8 cellular contexts compared by ENCODE assay signal in genomic region chr22:20132686-20133246, GRCh38. TPM values are rescaled to one million over a fixed set of nuclear protein-coding genes. Genes with fewer than 3 reads are reported as not detected.
A peak's percentile ranks its signal among the peaks of the same experiment; 100 is the strongest.
DNase-seq lines count a peak whose midpoint lies in the region; ATAC-seq and TF ChIP-seq lines count a peak whose summit lies in the region.
"Had no signal": no experiment of that assay in that cellular context is flagged by ENCODE, and none has a peak within 500 bp of the region (broad histone marks: within the 10 kb centered on the region; RNA-seq: fewer than 3 reads in every experiment).

No MANE protein-coding gene starts in this region.

- H3K9me3 ChIP-seq in iPS-20b (ENCODE audit: insufficient read depth, low read depth, low read length), result no peaks in the 10 kb centered on the region

- peak overlapping the region; percentile 41; the same call in 1 of the 2 replicates for H3K9ac ChIP-seq in iPS-20b (ENCODE audit: low read depth, low read length)

- no peak for TF ChIP-seq CTCF in HFF-Myc (IDR thresholded peaks at IDR 0.05; ENCODE audit: low read depth, low read length, missing control alignments)

- H3K9me3 Mint-ChIP-seq in activated T-helper 1 cell treated with anti-CD3 and anti-CD28 coated beads, Interleukin-12 subunit alpha, Interleukin-12 subunit beta, Interleukin-2, Interleukin-4 antibody, amounts not matched to agents 30 ng/mL and 10 ng/mL and 1 ng/mL, durations not matched to agents 14 hours and 24 hours and 36 hours, result no peaks in the 10 kb centered on the region
- H3K9me3 Mint-ChIP-seq in stimulated activated naive B cell treated with anti-CD40 and anti-IgM and Interleukin-4, amounts not matched to agents 10 μg/mL and 1 μg/mL and 100 μg/mL, for 72 hours, result no peaks in the 10 kb centered on the region

- H3K36me3 ChIP-seq in iPS-20b (ENCODE audit: insufficient read depth, low read depth, low read length), result peaks cover 7% of the 10 kb centered on the region; the same call in 1 of the 2 replicates

- no peaks in the 10 kb centered on the region; the same call in 1 of the 2 replicates for H3K27me3 ChIP-seq in iPS-20b (ENCODE audit: insufficient read depth, low read length)

- H3K4me1 Mint-ChIP-seq in activated T-helper 1 cell treated with anti-CD3 and anti-CD28 coated beads, Interleukin-12 subunit alpha, Interleukin-12 subunit beta, Interleukin-2, Interleukin-4 antibody, amounts not matched to agents 30 ng/mL and 10 ng/mL and 1 ng/mL, durations not matched to agents 14 hours and 24 hours and 36 hours (ENCODE audit: low read depth), result peaks cover 10% of the 10 kb centered on the region
- peaks cover 26 to 61% of the 10 kb centered on the region in 2 donors for H3K4me1 Mint-ChIP-seq in stimulated activated naive B cell treated with anti-CD40 and anti-IgM and Interleukin-4, amounts not matched to agents 10 μg/mL and 1 μg/mL and 100 μg/mL, for 72 hours

- H3K27me3 Mint-ChIP-seq in activated T-helper 1 cell treated with anti-CD3 and anti-CD28 coated beads, Interleukin-12 subunit alpha, Interleukin-12 subunit beta, Interleukin-2, Interleukin-4 antibody, amounts not matched to agents 30 ng/mL and 10 ng/mL and 1 ng/mL, durations not matched to agents 14 hours and 24 hours and 36 hours (ENCODE audit: insufficient read depth), result no peaks in the 10 kb centered on the region
- H3K27me3 Mint-ChIP-seq in stimulated activated naive B cell treated with anti-CD40 and anti-IgM and Interleukin-4, amounts not matched to agents 10 μg/mL and 1 μg/mL and 100 μg/mL, for 72 hours, result no peaks in the 10 kb centered on the region

- H3K4me1 ChIP-seq in iPS-20b (ENCODE audit: insufficient read depth, low read length), result no peaks in the 10 kb centered on the region

- peak overlapping the region; percentile 78 for H3K4me3 ChIP-seq in HFF-Myc (replicated peaks; ENCODE audit: low read depth, low read length)
- H3K4me3 ChIP-seq in iPS-20b (ENCODE audit: low read length), result peak overlapping the region; percentile 67

- H3K27ac Mint-ChIP-seq in activated T-helper 1 cell treated with anti-CD3 and anti-CD28 coated beads, Interleukin-12 subunit alpha, Interleukin-12 subunit beta, Interleukin-2, Interleukin-4 antibody, amounts not matched to agents 30 ng/mL and 10 ng/mL and 1 ng/mL, durations not matched to agents 14 hours and 24 hours and 36 hours, result peak overlapping the region; percentile 7
- peak overlapping the region; percentile 79 for H3K27ac Mint-ChIP-seq in stimulated activated naive B cell treated with anti-CD40 and anti-IgM and Interleukin-4, amounts not matched to agents 10 μg/mL and 1 μg/mL and 100 μg/mL, for 72 hours

- H3K27ac ChIP-seq in iPS-20b (ENCODE audit: low read length), result no peak overlapping the region

- intact Hi-C loops in activated T-helper 1 cell treated with anti-CD3 and anti-CD28 coated beads, Interleukin-12 subunit alpha, Interleukin-12 subunit beta, Interleukin-2, Interleukin-4 antibody, amounts not matched to agents 30 ng/mL and 10 ng/mL and 1 ng/mL, durations not matched to agents 14 hours and 24 hours and 36 hours (cut with micrococcal nuclease), result no loop called here

- DNase-seq in HFF-Myc (ENCODE audit: extremely low read depth, low read depth), result no peak
- no peak for DNase-seq in activated T-helper 1 cell treated with anti-CD3 and anti-CD28 coated beads, Interleukin-12 subunit alpha, Interleukin-12 subunit beta, Interleukin-2, Interleukin-4 antibody, amounts not matched to agents 30 ng/mL and 10 ng/mL and 1 ng/mL, durations not matched to agents 14 hours and 24 hours and 36 hours (ENCODE audit: low spot score)
- DNase-seq in stimulated activated naive B cell treated with anti-CD40 and anti-IgM and Interleukin-4, amounts not matched to agents 10 μg/mL and 1 μg/mL and 100 μg/mL, for 72 hours, result no peak
- no peak for DNase-seq in stimulated activated CD4-positive, alpha-beta T cell treated with anti-CD3 and anti-CD28 coated beads, Interleukin-4, amount 100 ng/mL, for 24 hours
- DNase-seq in hippocampal formation (lab: John Stamatoyannopoulos, UW), result no peak
- DNase-seq: SIG-M5 had no signal

- ATAC-seq in stimulated activated naive B cell treated with anti-CD40 and anti-IgM and Interleukin-4, amounts not matched to agents 10 μg/mL and 1 μg/mL and 100 μg/mL, for 72 hours (replicated peaks), result no peak
- ATAC-seq in GM18511 (IDR thresholded peaks at IDR 0.05; ENCODE audit: unreplicated experiment), result no peak

- peak overlapping the region; percentile 78 for H3K4me3 Mint-ChIP-seq in activated T-helper 1 cell treated with anti-CD3 and anti-CD28 coated beads, Interleukin-12 subunit alpha, Interleukin-12 subunit beta, Interleukin-2, Interleukin-4 antibody, amounts not matched to agents 30 ng/mL and 10 ng/mL and 1 ng/mL, durations not matched to agents 14 hours and 24 hours and 36 hours
- peak overlapping the region; percentile 80 to 86 for H3K4me3 Mint-ChIP-seq in stimulated activated naive B cell treated with anti-CD40 and anti-IgM and Interleukin-4, amounts not matched to agents 10 μg/mL and 1 μg/mL and 100 μg/mL, for 72 hours

- H3K36me3 Mint-ChIP-seq in activated T-helper 1 cell treated with anti-CD3 and anti-CD28 coated beads, Interleukin-12 subunit alpha, Interleukin-12 subunit beta, Interleukin-2, Interleukin-4 antibody, amounts not matched to agents 30 ng/mL and 10 ng/mL and 1 ng/mL, durations not matched to agents 14 hours and 24 hours and 36 hours (ENCODE audit: low read depth), result no peaks in the 10 kb centered on the region
- peaks cover 3 to 4% of the 10 kb centered on the region in 2 donors for H3K36me3 Mint-ChIP-seq in stimulated activated naive B cell treated with anti-CD40 and anti-IgM and Interleukin-4, amounts not matched to agents 10 μg/mL and 1 μg/mL and 100 μg/mL, for 72 hours

RNA-seq across cellular contexts. Expression of gene ZDHHC8, which starts 1.2 kb away (rescaled TPM):
- total RNA-seq in activated T-helper 1 cell treated with anti-CD3 and anti-CD28 coated beads, Interleukin-12 subunit alpha, Interleukin-12 subunit beta, Interleukin-2, Interleukin-4 antibody, amounts not matched to agents 30 ng/mL and 10 ng/mL and 1 ng/mL, durations not matched to agents 14 hours and 24 hours and 36 hours, result 83.9 and 92.3 TPM in 2 replicates

RNA-seq across cellular contexts. Expression of gene TRMT2A, which starts 15.7 kb away (rescaled TPM):
- total RNA-seq in activated T-helper 1 cell treated with anti-CD3 and anti-CD28 coated beads, Interleukin-12 subunit alpha, Interleukin-12 subunit beta, Interleukin-2, Interleukin-4 antibody, amounts not matched to agents 30 ng/mL and 10 ng/mL and 1 ng/mL, durations not matched to agents 14 hours and 24 hours and 36 hours, result 142 and 161 TPM in 2 replicates

RNA-seq across cellular contexts. Expression of gene RANBP1, which starts 16.9 kb away (rescaled TPM):
- total RNA-seq in activated T-helper 1 cell treated with anti-CD3 and anti-CD28 coated beads, Interleukin-12 subunit alpha, Interleukin-12 subunit beta, Interleukin-2, Interleukin-4 antibody, amounts not matched to agents 30 ng/mL and 10 ng/mL and 1 ng/mL, durations not matched to agents 14 hours and 24 hours and 36 hours, result 509 and 524 TPM in 2 replicates

RNA-seq across cellular contexts. Expression of gene CCDC188, which starts 18.1 kb away (rescaled TPM):
- total RNA-seq in activated T-helper 1 cell treated with anti-CD3 and anti-CD28 coated beads, Interleukin-12 subunit alpha, Interleukin-12 subunit beta, Interleukin-2, Interleukin-4 antibody, amounts not matched to agents 30 ng/mL and 10 ng/mL and 1 ng/mL, durations not matched to agents 14 hours and 24 hours and 36 hours, result 0.26 TPM in 1 of 2 replicates, not detected in the other

RNA-seq across cellular contexts. Expression of gene DGCR8, which starts 52.7 kb away (rescaled TPM):
- total RNA-seq in activated T-helper 1 cell treated with anti-CD3 and anti-CD28 coated beads, Interleukin-12 subunit alpha, Interleukin-12 subunit beta, Interleukin-2, Interleukin-4 antibody, amounts not matched to agents 30 ng/mL and 10 ng/mL and 1 ng/mL, durations not matched to agents 14 hours and 24 hours and 36 hours, result 79.3 and 81.0 TPM in 2 replicates
